8 cellular contexts compared by ENCODE assay signal in genomic region chr7:137996386-137996851, GRCh38. TPM values are rescaled to one million over a fixed set of nuclear protein-coding genes. Genes with fewer than 3 reads are reported as not detected.
DNase-seq lines count a peak whose midpoint lies in the region; ATAC-seq and TF ChIP-seq lines count a peak whose summit lies in the region.

No MANE protein-coding gene starts in this region.

- no peak for TF ChIP-seq POLR2A in tibial nerve (IDR thresholded peaks at IDR 0.05)

- H3K27me3 Mint-ChIP-seq in activated CD4-positive, alpha-beta T cell treated with anti-CD3 and anti-CD28 coated beads, Interleukin-2, amount 10 ng/mL, durations not matched to agents 7 days and 5 days, result no peaks in the 10 kb centered on the region

- POLR2A ChIA-PET in activated CD4-positive, alpha-beta T cell treated with anti-CD3 and anti-CD28 coated beads, Interleukin-2, amount 10 ng/mL, durations not matched to agents 7 days and 5 days (lab: Charles Lee), result no interaction called here

- H3K4me3 ChIP-seq in WERI-Rb-1 (ENCODE audit: low read depth, low read length) (no peak overlapping the region), tibial nerve (no peak overlapping the region)

- no peaks in the 10 kb centered on the region for H3K27me3 ChIP-seq in WERI-Rb-1 (ENCODE audit: insufficient read depth, low read depth, severe bottlenecking)
- no peaks in the 10 kb centered on the region for H3K27me3 ChIP-seq in tibial nerve

- no peaks in the 10 kb centered on the region; the same call in 1 of the 2 replicates for H3K36me3 ChIP-seq in WERI-Rb-1
- H3K36me3 ChIP-seq in tibial nerve, result no peaks in the 10 kb centered on the region

- peaks cover 2% of the 10 kb centered on the region for H3K9me3 Mint-ChIP-seq in activated CD4-positive, alpha-beta T cell treated with anti-CD3 and anti-CD28 coated beads, Interleukin-2, amount 10 ng/mL, durations not matched to agents 7 days and 5 days

- intact Hi-C loops in left ventricle myocardium superior (cut with micrococcal nuclease), result no loop called here

- H3K9me3 ChIP-seq in WERI-Rb-1 (ENCODE audit: severe bottlenecking), result peaks cover 2% of the 10 kb centered on the region
- no peaks in the 10 kb centered on the region for H3K9me3 ChIP-seq in tibial nerve

- DNase-seq in activated CD4-positive, alpha-beta T cell treated with anti-CD3 and anti-CD28 coated beads, Interleukin-2, amount 10 ng/mL, durations not matched to agents 7 days and 5 days, result no peak
- DNase-seq in activated CD4-positive, alpha-beta T cell treated with anti-CD3 and anti-CD28 coated beads for 48 hours, result no peak
- DNase-seq in WERI-Rb-1, result peak; percentile 44
- DNase-seq in left ventricle myocardium superior, result peak; percentile 75
- DNase-seq in tibial nerve (ENCODE audit: low spot score in 2 of 2), result no peak
- no peak for DNase-seq in NCI-H345 (lab: John Stamatoyannopoulos, UW)

- peaks cover 24% of the 10 kb centered on the region for H3K36me3 Mint-ChIP-seq in activated CD4-positive, alpha-beta T cell treated with anti-CD3 and anti-CD28 coated beads, Interleukin-2, amount 10 ng/mL, durations not matched to agents 7 days and 5 days (ENCODE audit: low read depth)

- TF ChIP-seq CTCF in WERI-Rb-1 (IDR thresholded peaks at IDR 0.05; ENCODE audit: low read depth, low read length) (no peak), tibial nerve (IDR thresholded peaks at IDR 0.05) (no peak)

- no peak for TF ChIP-seq EP300 in tibial nerve (IDR thresholded peaks at IDR 0.05)

- no peak overlapping the region for H3K4me3 Mint-ChIP-seq in activated CD4-positive, alpha-beta T cell treated with anti-CD3 and anti-CD28 coated beads, Interleukin-2, amount 10 ng/mL, durations not matched to agents 7 days and 5 days

- WGBS in tibial nerve, 2 donors, result 15 to 20% methylated on average over 6 of the region's 6 CpGs

- ATAC-seq in left ventricle myocardium superior, result peak; percentile 29
- no peak for ATAC-seq in HG03280 (IDR thresholded peaks at IDR 0.05; ENCODE audit: unreplicated experiment)
- no peak for ATAC-seq in HG02870 (IDR thresholded peaks at IDR 0.05; ENCODE audit: unreplicated experiment)

- peak overlapping the region; percentile 0 for H3K27ac Mint-ChIP-seq in activated CD4-positive, alpha-beta T cell treated with anti-CD3 and anti-CD28 coated beads, Interleukin-2, amount 10 ng/mL, durations not matched to agents 7 days and 5 days

- H3K27ac ChIP-seq in WERI-Rb-1 (peak overlapping the region; percentile 53), tibial nerve (peak overlapping the region; percentile 31 to 99 (median 78))

- CTCF ChIA-PET in activated CD4-positive, alpha-beta T cell treated with anti-CD3 and anti-CD28 coated beads, Interleukin-2, amount 10 ng/mL, durations not matched to agents 7 days and 5 days (lab: Charles Lee), result interaction anchor here (1.5 to 1.8 kb wide), 2 partner anchors 8 to 93 kb away, joined by 3 to 5 read pairs; no protein-coding TSS in a partner anchor

- H3K4me1 Mint-ChIP-seq in activated CD4-positive, alpha-beta T cell treated with anti-CD3 and anti-CD28 coated beads, Interleukin-2, amount 10 ng/mL, durations not matched to agents 7 days and 5 days, result peaks cover 60% of the 10 kb centered on the region

- peaks cover 0 to 87% (median 70%) of the 10 kb centered on the region in 4 donors for H3K4me1 ChIP-seq in tibial nerve

RNA-seq across cellular contexts. Expression of gene CREB3L2, which starts 5.5 kb away (rescaled TPM):
- total RNA-seq in activated CD4-positive, alpha-beta T cell treated with anti-CD3 and anti-CD28 coated beads, Interleukin-2, amount 10 ng/mL, durations not matched to agents 7 days and 5 days, result 10 to 100 TPM; 23.1 to 25.7 TPM
- total RNA-seq in left ventricle myocardium superior (22.3 TPM), tibial nerve (10 to 100 TPM; 43.5 to 73.0 (median 51.2) TPM)

Comparison
In these comparisons a context has a peak if more than half of its experiments do, and no peak if none do; other contexts are left out.
1. DNase-seq: peak in WERI-Rb-1 (single experiment) and left ventricle myocardium superior (single experiment); none in activated CD4-positive, alpha-beta T cell treated with anti-CD3 and anti-CD28 coated beads, Interleukin-2, amount 10 ng/mL, durations not matched to agents 7 days and 5 days (single experiment), activated CD4-positive, alpha-beta T cell treated with anti-CD3 and anti-CD28 coated beads for 48 hours (single experiment), tibial nerve (0 of 2) and NCI-H345 (single experiment).